Comparison of ENCODE assay signal across 15 cellular contexts in genomic region chr10:6563075-6563474, GRCh38. TPM values are rescaled to one million over a fixed set of nuclear protein-coding genes. Genes with fewer than 3 reads are reported as not detected.
DNase-seq lines count a peak whose midpoint lies in the region; ATAC-seq lines count a peak whose summit lies in the region.
"Had no signal": no experiment of that assay in that cellular context is flagged by ENCODE, and none has a peak within 500 bp of the region (broad histone marks: within the 10 kb centered on the region; RNA-seq: fewer than 3 reads in every experiment).

No MANE protein-coding gene starts in this region.

- ATAC-seq in GM21381 (IDR thresholded peaks at IDR 0.05; ENCODE audit: unreplicated experiment) (no peak), GM18498 (IDR thresholded peaks at IDR 0.05; ENCODE audit: unreplicated experiment) (no peak)
- ATAC-seq: A549, right cardiac atrium had no signal

- no peak overlapping the region for H2AK5ac ChIP-seq in mesenchymal stem cell (ENCODE audit: low read length, severe bottlenecking)

- peak overlapping the region in 1 of 2 experiments; percentile 94 for H3K14ac ChIP-seq in mesenchymal stem cell (ENCODE audit: low read length in 2 of 2)

- no peak overlapping the region for H3K4me2 ChIP-seq in mesenchymal stem cell (ENCODE audit: low read length, poor library complexity, severe bottlenecking)
- H3K4me2 ChIP-seq: A549 had no signal

- H3K4ac ChIP-seq in mesenchymal stem cell (ENCODE audit: low read depth in 1 of 2, low read length in 2 of 2): no peak overlapping the region

- H3K27me3 ChIP-seq in mesenchymal stem cell (ENCODE audit: control insufficient read depth in 1 of 2, insufficient read depth in 1 of 2, low read length in 2 of 2) (peaks cover 8 to 43% of the 10 kb centered on the region in 2 experiments), thymus (ENCODE audit: control insufficient read depth, insufficient read depth) (no peaks in the 10 kb centered on the region)

- no peak overlapping the region for H3K9ac ChIP-seq in mesenchymal stem cell (ENCODE audit: low read length)

- peak overlapping the region; percentile 64 for H3K4me3 Mint-ChIP-seq in activated T-cell treated with anti-CD3 and anti-CD28 coated beads, Interleukin-2, amount 50 U/mL, for 24 hours

- no peak overlapping the region for H2BK120ac ChIP-seq in mesenchymal stem cell (ENCODE audit: low read depth, low read length)

- no peak overlapping the region for H4K91ac ChIP-seq in mesenchymal stem cell (ENCODE audit: low read length)

- H3K18ac ChIP-seq in mesenchymal stem cell (ENCODE audit: low read depth in 1 of 2, low read length in 2 of 2): no peak overlapping the region

- H3K4me1 ChIP-seq in mesenchymal stem cell (ENCODE audit: control insufficient read depth, insufficient read depth, low read depth, low read length) (no peaks in the 10 kb centered on the region), thymus (ENCODE audit: control insufficient read depth, insufficient read depth, low read length) (peaks cover 40% of the 10 kb centered on the region)
- H3K4me1 ChIP-seq: A549 had no signal

- H2BK15ac ChIP-seq in mesenchymal stem cell (ENCODE audit: low read depth, poor library complexity, severe bottlenecking): no peak overlapping the region

- no peak overlapping the region for H2AFZ ChIP-seq in mesenchymal stem cell (ENCODE audit: low read depth, low read length)

- H2BK5ac ChIP-seq in mesenchymal stem cell (ENCODE audit: low read depth, low read length, poor library complexity, severe bottlenecking): no peak overlapping the region

- H3K27ac Mint-ChIP-seq in activated T-cell treated with anti-CD3 and anti-CD28 coated beads, Interleukin-2, amount 50 U/mL, for 24 hours: peak overlapping the region; percentile 87

- no peaks in the 10 kb centered on the region for H3K9me3 ChIP-seq in mesenchymal stem cell (ENCODE audit: control insufficient read depth, low read length)
- no peaks in the 10 kb centered on the region for H3K9me3 ChIP-seq in thymus (ENCODE audit: control insufficient read depth)
- H3K9me3 ChIP-seq: A549, MG63 had no signal

- no peaks in the 10 kb centered on the region for H3K79me1 ChIP-seq in mesenchymal stem cell (replicated peaks; ENCODE audit: low read length, poor library complexity, severe bottlenecking)

- H3K27ac ChIP-seq in mesenchymal stem cell (ENCODE audit: low read length, poor library complexity, severe bottlenecking): no peak overlapping the region
- peak overlapping the region; percentile 50 for H3K27ac ChIP-seq in thymus (ENCODE audit: low read depth)
- H3K27ac ChIP-seq: A549, HL-60, RWPE1 had no signal

- H3K4me3 ChIP-seq in mesenchymal stem cell (ENCODE audit: insufficient read depth in 1 of 2, low read depth in 1 of 2, low read length in 2 of 2) (no peak overlapping the region), thymus (ENCODE audit: low read length) (no peak overlapping the region)
- H3K4me3 ChIP-seq: A549, MG63 had no signal

- DNase-seq in activated T-cell treated with anti-CD3 and anti-CD28 coated beads for 24 hours (ENCODE audit: low read depth) (peak; percentile 38), mesenchymal stem cell (no peak), inferior parietal cortex (ENCODE audit: extremely low spot score) (no peak)
- no peak for DNase-seq in activated T-cell treated with anti-CD3 and anti-CD28 coated beads, Interleukin-2, amount 50 U/mL, for 1 hour
- peak; percentile 64 for DNase-seq in activated T-cell treated with anti-CD3 and anti-CD28 coated beads, Interleukin-2, amount 50 U/mL, for 24 hours
- DNase-seq: MG63, NCI-H2227 treated with DMSO at 0.1 percent for 48 hours, right cardiac atrium, trophoblast cell had no signal

- H3K27me3 Mint-ChIP-seq in activated T-cell treated with anti-CD3 and anti-CD28 coated beads, Interleukin-2, amount 50 U/mL, for 24 hours: no peaks in the 10 kb centered on the region

- H3K36me3 ChIP-seq in mesenchymal stem cell (ENCODE audit: control insufficient read depth in 1 of 2, insufficient read depth in 2 of 2, low read depth in 1 of 2, low read length in 2 of 2) (no peaks in the 10 kb centered on the region), thymus (ENCODE audit: control insufficient read depth, insufficient read depth) (peaks cover 6% of the 10 kb centered on the region)
- H3K36me3 ChIP-seq: MG63 had no signal

- H3K23ac ChIP-seq in mesenchymal stem cell (ENCODE audit: low read length in 2 of 2): no peak overlapping the region

- H3K9me3 Mint-ChIP-seq in activated T-cell treated with anti-CD3 and anti-CD28 coated beads, Interleukin-2, amount 50 U/mL, for 24 hours: no peaks in the 10 kb centered on the region

- H2BK12ac ChIP-seq in mesenchymal stem cell (ENCODE audit: low read length in 2 of 2): no peak overlapping the region

- WGBS in mesenchymal stem cell: 89% methylated on average over 7 of the region's 7 CpGs
- 48% methylated on average over 7 of the region's 7 CpGs for WGBS in thymus

- H3K4me1 Mint-ChIP-seq in activated T-cell treated with anti-CD3 and anti-CD28 coated beads, Interleukin-2, amount 50 U/mL, for 24 hours (ENCODE audit: low read depth): peaks cover 91% of the 10 kb centered on the region

- peaks cover 36% of the 10 kb centered on the region for H3K36me3 Mint-ChIP-seq in activated T-cell treated with anti-CD3 and anti-CD28 coated beads, Interleukin-2, amount 50 U/mL, for 24 hours (ENCODE audit: low read depth)

- peak overlapping the region; percentile 24 for H4K8ac ChIP-seq in mesenchymal stem cell (ENCODE audit: low read length)

RNA-seq across cellular contexts. Expression of gene PRKCQ, which starts 17.0 kb away (rescaled TPM):
- 0.21 TPM for polyA plus RNA-seq in mesenchymal stem cell (2013, experiment 1 of 2)
- 0.21 TPM for polyA plus RNA-seq in mesenchymal stem cell (2013, experiment 2 of 2)
- polyA plus RNA-seq in thymus: 18.1 TPM

Comparison
In these comparisons a context has a peak if more than half of its experiments do, and no peak if none do; other contexts are left out.
1. DNase-seq: peak in activated T-cell treated with anti-CD3 and anti-CD28 coated beads for 24 hours (single experiment) and activated T-cell treated with anti-CD3 and anti-CD28 coated beads, Interleukin-2, amount 50 U/mL, for 24 hours (single experiment); none in activated T-cell treated with anti-CD3 and anti-CD28 coated beads, Interleukin-2, amount 50 U/mL, for 1 hour (single experiment), mesenchymal stem cell (single experiment) and inferior parietal cortex (single experiment).